8 cellular contexts compared by ENCODE assay signal in the genomic region with DNA sequence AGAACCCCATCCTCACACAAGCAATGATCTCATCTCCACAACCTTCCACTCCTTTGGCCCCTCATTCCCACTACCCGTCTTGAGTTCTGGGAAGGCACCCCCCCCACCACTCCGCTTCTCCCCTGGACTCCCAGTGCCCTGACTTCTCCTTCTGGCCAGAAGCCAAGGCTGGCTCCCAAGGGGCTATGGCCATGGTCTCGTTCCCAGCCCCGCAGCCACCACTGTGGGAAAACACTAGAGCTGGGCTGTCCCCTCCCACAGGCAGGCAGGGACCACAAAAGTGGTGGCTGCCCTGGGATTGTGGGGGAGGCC. TPM values are rescaled to one million over a fixed set of nuclear protein-coding genes. Genes with fewer than 3 reads are reported as not detected.
DNase-seq lines count a peak whose midpoint lies in the region; ATAC-seq, FAIRE-seq and TF ChIP-seq lines count a peak whose summit lies in the region.

No MANE protein-coding gene starts in this region.

- TF ChIP-seq RAD21 in K562 (CRISPR knock-in tag; conservative IDR thresholded peaks at IDR 0.05 in 1 of 2, IDR thresholded peaks at IDR 0.05 in 1 of 2) = no peak

- peaks cover 3% of the 10 kb centered on the region for H3K9me1 ChIP-seq in K562 (ENCODE audit: control insufficient read depth, insufficient read depth, low read length)

- 41% methylated on average over 4 of the region's 4 CpGs for WGBS in K562 (ENCODE audit: insufficient coverage, low coverage, missing lambda C conversion rate)

- no peak for TF ChIP-seq EP300 in K562 (IDR thresholded peaks at IDR 0.05; ENCODE audit: low read length)

- H3K27me3 Mint-ChIP-seq in mesothelial cell of epicardium (ENCODE audit: low read depth) (no peaks in the 10 kb centered on the region), type B pancreatic cell (no peaks in the 10 kb centered on the region)

- intact Hi-C loops in K562 (cut with micrococcal nuclease) = loop anchor here (2.0 to 5.0 kb wide), 2 partner anchors 14 to 253 kb away; partner anchors contain the start of gene ANKRD36

- H2AFZ ChIP-seq in K562 (ENCODE audit: low read depth, low read length) = no peak overlapping the region

- H3K36me3 Mint-ChIP-seq in mesothelial cell of epicardium (peaks cover 13% of the 10 kb centered on the region), type B pancreatic cell (peaks cover 13% of the 10 kb centered on the region)

- no peak for FAIRE-seq in K562 (lab: Jason Lieb, UNC)

- peak overlapping the region; percentile 58; the same call in 2 of the 3 replicates for H3K27ac ChIP-seq in K562 (ENCODE audit: extremely low read depth, low read depth, low read length)

- H3K9ac ChIP-seq in K562 (ENCODE audit: insufficient read depth in 1 of 2, low read depth in 2 of 2, low read length in 2 of 2) = peak overlapping the region; percentile 50 to 92; a peak in 3 of 4 replicates

- H3K27me3 ChIP-seq in K562 (ENCODE audit: control insufficient read depth in 2 of 2, insufficient read depth in 2 of 2, low read length in 2 of 2) = no peaks in the 10 kb centered on the region

- POLR2A ChIA-PET in K562 (lab: Yijun Ruan, JAX) = interaction anchor here (0.6 to 6.8 kb wide), 11 partner anchors 9 to 104 kb away, joined by 3 to 67 read pairs (median 4); partner anchors contain the start of gene SEMA4C

- peak overlapping the region; percentile 62 for H3K4me2 ChIP-seq in K562 (ENCODE audit: insufficient read depth, low read length)

- H3K4me1 Mint-ChIP-seq in mesothelial cell of epicardium (peaks cover 31% of the 10 kb centered on the region), type B pancreatic cell (ENCODE audit: unreplicated experiment) (peaks cover 28% of the 10 kb centered on the region)

- H3K9me3 ChIP-seq in K562 (replicated peaks; ENCODE audit: control insufficient read depth, insufficient read depth, low read depth, low read length) = no peaks in the 10 kb centered on the region

- TF ChIP-seq CTCF in K562 (IDR thresholded peaks at IDR 0.05 in 2 of 3, conservative IDR thresholded peaks at IDR 0.05 in 1 of 3; ENCODE audit: insufficient read depth in 2 of 3, low read depth in 1 of 3, low read length in 3 of 3) = no peak
- no peak for TF ChIP-seq CTCF in mesothelial cell of epicardium (IDR thresholded peaks at IDR 0.05; ENCODE audit: unreplicated experiment)
- TF ChIP-seq CTCF in type B pancreatic cell (conservative IDR thresholded peaks at IDR 0.05) = no peak

- no peak overlapping the region for H3K4me3 ChIP-seq in K562

- in situ Hi-C loops in K562 (cut with MboI) = loop anchor here (5.0 to 25.0 kb wide), 2 partner anchors 93 to 253 kb away; partner anchors contain the start of gene ANKRD36

- H3K4me3 Mint-ChIP-seq in mesothelial cell of epicardium (peak overlapping the region; percentile 81), type B pancreatic cell (peak overlapping the region; percentile 91)

- peak; percentile 56 for DNase-seq in activated CD8-positive, alpha-beta memory T cell treated with anti-CD3 and anti-CD28 coated beads, Interleukin-2, amount 50 U/mL, for 48 hours
- DNase-seq in activated CD8-positive, alpha-beta memory T cell treated with anti-CD3 and anti-CD28 coated beads, Interleukin-2, amount 50 U/mL, for 4 hours = no peak
- peak in 2 of 4 experiments; percentile 32 to 39 for DNase-seq in K562 (ENCODE audit: extremely low read depth in 1 of 4, low spot score in 3 of 4)
- no peak for DNase-seq in mesothelial cell of epicardium (ENCODE audit: low spot score in 2 of 2, unreplicated experiment in 2 of 2)
- DNase-seq in type B pancreatic cell (ENCODE audit: extremely low spot score, unreplicated experiment) = peak; percentile 68
- no peak for DNase-seq in GM03348 (ENCODE audit: low spot score)
- no peak for DNase-seq in NCI-H446 (lab: John Stamatoyannopoulos, UW)

- no peaks in the 10 kb centered on the region for H3K9me3 Mint-ChIP-seq in mesothelial cell of epicardium
- H3K9me3 Mint-ChIP-seq in type B pancreatic cell = no peaks in the 10 kb centered on the region

- ATAC-seq in K562 (no peak), HG02763 (IDR thresholded peaks at IDR 0.05; ENCODE audit: unreplicated experiment) (no peak)

- 0 out of 2 replicates have a peak, but pooled peaks cover under 1% of the 10 kb centered on the region for H4K20me1 ChIP-seq in K562 (replicated peaks; ENCODE audit: control insufficient read depth, insufficient read depth, low read length)

- H3K27ac Mint-ChIP-seq in mesothelial cell of epicardium = peak overlapping the region; percentile 88
- peak overlapping the region; percentile 76 for H3K27ac Mint-ChIP-seq in type B pancreatic cell

- BruUV-seq in K562 (replicated peaks; lab: Mats Ljungman, UMichigan) = no TSS peak

- peaks cover 48% of the 10 kb centered on the region for H3K36me3 ChIP-seq in K562 (ENCODE audit: control insufficient read depth, insufficient read depth, low read length)

- CTCF ChIA-PET in K562 (lab: Yijun Ruan, JAX; ENCODE audit: low intra/inter-chr PET ratio) = interaction anchor here (2.2 to 3.8 kb wide), 3 partner anchors 92 to 253 kb away, joined by 16 to 41 read pairs (median 37); no protein-coding TSS in a partner anchor

- TF ChIP-seq POLR2A in K562 (conservative IDR thresholded peaks at IDR 0.05) = peak; percentile 51

- H3K79me2 ChIP-seq in K562 (ENCODE audit: control insufficient read depth, insufficient read depth, low read length) = peaks cover 39% of the 10 kb centered on the region

- peaks cover 24 to 57% of the 10 kb centered on the region in 2 experiments for H3K4me1 ChIP-seq in K562 (replicated peaks in 1 of 2; ENCODE audit: control insufficient read depth in 2 of 2, insufficient read depth in 2 of 2, low read length in 2 of 2)

RNA-seq across cellular contexts. Expression of gene ANKRD39, which starts 1.5 kb away (rescaled TPM):
- 39.7 and 71.7 TPM in 2 replicates for total RNA-seq in K562 (2011; cell fraction: chromatin; rRNA removed; ENCODE audit: low replicate concordance)
- total RNA-seq in K562 (2011; cell fraction: nucleolus; rRNA removed) = 42.2 and 44.1 TPM in 2 replicates
- 34.4 and 37.9 TPM in 2 replicates for total RNA-seq in K562 (2011; cell fraction: nucleoplasm; rRNA removed)
- total RNA-seq in K562 (2014; rRNA removed) = 33.1 and 50.4 TPM in 2 replicates
- total RNA-seq in K562 (2014; rRNA removed; fragmentation: Illumina TruSeq; extraction: Trizol) = 5.7 and 8.2 TPM in 2 replicates
- 21.2 and 21.9 TPM in 2 replicates for total RNA-seq in K562 (2015; rRNA removed; fragmentation: Illumina TruSeq; extraction: Trizol)
- total RNA-seq in K562 (2021) = 29.8 and 31.2 TPM in 2 replicates
- polyA plus RNA-seq in K562 (2011; rRNA removed) = 23.8 and 33.3 TPM in 2 replicates
- polyA plus RNA-seq in K562 (2011; cell fraction: cytosol; rRNA removed) = 27.1 and 60.5 TPM in 2 replicates
- 58.3 and 92.0 TPM in 2 replicates for polyA plus RNA-seq in K562 (2011; cell fraction: nucleus; rRNA removed)
- 28.4 and 31.7 TPM in 2 replicates for polyA plus RNA-seq in K562 (2012)
- 15.0 and 22.7 TPM in 2 replicates for polyA plus RNA-seq in K562 (2014; fragmentation: Illumina TruSeq; extraction: Trizol)
- 10 to 100 TPM; 16.7 to 26.0 TPM for polyA plus RNA-seq in K562 (2014; fragmentation: Nextera tagmentation; extraction: Ambion mirVana)
- 28.1 and 48.3 TPM in 2 replicates for polyA plus RNA-seq in K562 (2014; rRNA removed)
- 6.6 and 8.9 TPM in 2 replicates for polyA minus RNA-seq in K562 (2011; rRNA and poly(A)+ RNA removed)
- polyA minus RNA-seq in K562 (2011; cell fraction: cytosol; rRNA and poly(A)+ RNA removed) = 7.1 and 9.9 TPM in 2 replicates
- polyA minus RNA-seq in K562 (2011; cell fraction: nucleus; rRNA and poly(A)+ RNA removed) = 15.1 and 21.2 TPM in 2 replicates
- 15.9 to 17.6 TPM (median 17.4 TPM) in 3 replicates for total RNA-seq in mesothelial cell of epicardium
- 16.6 and 17.7 TPM in 2 replicates for total RNA-seq in type B pancreatic cell (ENCODE audit: low replicate concordance)

RNA-seq across cellular contexts. Expression of gene SEMA4C, which starts 10.6 kb away (rescaled TPM):
- total RNA-seq in K562 (2011; cell fraction: chromatin; rRNA removed; ENCODE audit: low replicate concordance) = 229 and 466 TPM in 2 replicates
- total RNA-seq in K562 (2011; cell fraction: nucleolus; rRNA removed) = 309 and 326 TPM in 2 replicates
- 244 and 282 TPM in 2 replicates for total RNA-seq in K562 (2011; cell fraction: nucleoplasm; rRNA removed)
- total RNA-seq in K562 (2014; rRNA removed) (28.8 and 35.6 TPM in 2 replicates), K562 (2014; rRNA removed; fragmentation: Illumina TruSeq; extraction: Trizol) (7.3 and 9.5 TPM in 2 replicates), K562 (2015; rRNA removed; fragmentation: Illumina TruSeq; extraction: Trizol) (23.9 and 24.6 TPM in 2 replicates), K562 (2021) (45.2 and 54.4 TPM in 2 replicates), mesothelial cell of epicardium (98.6 to 103 TPM (median 102 TPM) in 3 replicates), type B pancreatic cell (ENCODE audit: low replicate concordance) (45.5 and 58.1 TPM in 2 replicates)
- polyA plus RNA-seq in K562 (2011; rRNA removed) (59.7 and 110 TPM in 2 replicates), K562 (2014; fragmentation: Illumina TruSeq; extraction: Trizol) (21.8 and 29.4 TPM in 2 replicates), K562 (2014; fragmentation: Nextera tagmentation; extraction: Ambion mirVana) (under 1 TPM; 0.32 to 0.89 TPM), K562 (2014; rRNA removed) (35.5 and 36.2 TPM in 2 replicates)
- 50.2 and 68.3 TPM in 2 replicates for polyA plus RNA-seq in K562 (2011; cell fraction: cytosol; rRNA removed)
- polyA plus RNA-seq in K562 (2011; cell fraction: nucleus; rRNA removed) = 313 and 392 TPM in 2 replicates
- 39.1 and 59.5 TPM in 2 replicates for polyA plus RNA-seq in K562 (2012)
- 56.4 and 73.7 TPM in 2 replicates for polyA minus RNA-seq in K562 (2011; rRNA and poly(A)+ RNA removed)
- 58.2 and 59.2 TPM in 2 replicates for polyA minus RNA-seq in K562 (2011; cell fraction: cytosol; rRNA and poly(A)+ RNA removed)
- polyA minus RNA-seq in K562 (2011; cell fraction: nucleus; rRNA and poly(A)+ RNA removed) = 58.7 and 72.1 TPM in 2 replicates

RNA-seq across cellular contexts. Expression of gene ANKRD23, which starts 15.5 kb away (rescaled TPM):
- total RNA-seq in K562 (2011; cell fraction: chromatin; rRNA removed; ENCODE audit: low replicate concordance) = 20.7 and 42.5 TPM in 2 replicates
- total RNA-seq in K562 (2011; cell fraction: nucleolus; rRNA removed) = 27.0 and 27.3 TPM in 2 replicates
- total RNA-seq in K562 (2011; cell fraction: nucleoplasm; rRNA removed) = 19.0 and 21.1 TPM in 2 replicates
- total RNA-seq in K562 (2014; rRNA removed) = 2.7 and 3.1 TPM in 2 replicates
- total RNA-seq in K562 (2014; rRNA removed; fragmentation: Illumina TruSeq; extraction: Trizol) = 1.8 and 2.0 TPM in 2 replicates
- 2.9 and 4.5 TPM in 2 replicates for total RNA-seq in K562 (2015; rRNA removed; fragmentation: Illumina TruSeq; extraction: Trizol)
- 2.8 and 4.1 TPM in 2 replicates for total RNA-seq in K562 (2021)
- polyA plus RNA-seq in K562 (2011; rRNA removed) = 4.8 and 7.5 TPM in 2 replicates
- 2.9 and 5.5 TPM in 2 replicates for polyA plus RNA-seq in K562 (2011; cell fraction: cytosol; rRNA removed)
- polyA plus RNA-seq in K562 (2011; cell fraction: nucleus; rRNA removed) = 40.8 and 73.8 TPM in 2 replicates
- polyA plus RNA-seq in K562 (2012) = 3.4 and 10.6 TPM in 2 replicates
- polyA plus RNA-seq in K562 (2014; fragmentation: Illumina TruSeq; extraction: Trizol) = 2.7 and 3.1 TPM in 2 replicates
- polyA plus RNA-seq in K562 (2014; fragmentation: Nextera tagmentation; extraction: Ambion mirVana) = under 1 TPM; 0.32 to 0.34 TPM
- 4.5 and 5.8 TPM in 2 replicates for polyA plus RNA-seq in K562 (2014; rRNA removed)
- 1.2 and 2.2 TPM in 2 replicates for polyA minus RNA-seq in K562 (2011; rRNA and poly(A)+ RNA removed)
- 0.95 and 2.6 TPM in 2 replicates for polyA minus RNA-seq in K562 (2011; cell fraction: cytosol; rRNA and poly(A)+ RNA removed)
- 6.3 and 6.9 TPM in 2 replicates for polyA minus RNA-seq in K562 (2011; cell fraction: nucleus; rRNA and poly(A)+ RNA removed)
- total RNA-seq in mesothelial cell of epicardium = 10.1 to 12.5 TPM (median 12.5 TPM) in 3 replicates
- total RNA-seq in type B pancreatic cell (ENCODE audit: low replicate concordance) = 6.1 and 8.1 TPM in 2 replicates

RNA-seq across cellular contexts. Expression of gene CNNM3, which starts 43.2 kb away (rescaled TPM):
- total RNA-seq in K562 (2011; cell fraction: chromatin; rRNA removed; ENCODE audit: low replicate concordance) = 36.0 and 91.8 TPM in 2 replicates
- total RNA-seq in K562 (2011; cell fraction: nucleolus; rRNA removed) = 60.5 and 68.7 TPM in 2 replicates
- 54.1 and 60.8 TPM in 2 replicates for total RNA-seq in K562 (2011; cell fraction: nucleoplasm; rRNA removed)
- 6.0 and 7.7 TPM in 2 replicates for total RNA-seq in K562 (2014; rRNA removed)
- total RNA-seq in K562 (2014; rRNA removed; fragmentation: Illumina TruSeq; extraction: Trizol) = 4.5 and 6.5 TPM in 2 replicates
- total RNA-seq in K562 (2015; rRNA removed; fragmentation: Illumina TruSeq; extraction: Trizol) = 5.6 and 7.6 TPM in 2 replicates
- total RNA-seq in K562 (2021) = 16.9 TPM in 2 replicates
- polyA plus RNA-seq in K562 (2011; rRNA removed) = 5.7 and 10.6 TPM in 2 replicates
- polyA plus RNA-seq in K562 (2011; cell fraction: cytosol; rRNA removed) = 10.7 and 16.0 TPM in 2 replicates
- 25.5 and 35.7 TPM in 2 replicates for polyA plus RNA-seq in K562 (2011; cell fraction: nucleus; rRNA removed)
- 11.7 and 15.0 TPM in 2 replicates for polyA plus RNA-seq in K562 (2012)
- polyA plus RNA-seq in K562 (2014; fragmentation: Illumina TruSeq; extraction: Trizol) = 11.7 and 11.8 TPM in 2 replicates
- polyA plus RNA-seq in K562 (2014; fragmentation: Nextera tagmentation; extraction: Ambion mirVana) = 1 to 10 TPM; 1.4 to 1.6 TPM
- polyA plus RNA-seq in K562 (2014; rRNA removed) = 7.1 and 9.9 TPM in 2 replicates
- polyA minus RNA-seq in K562 (2011; rRNA and poly(A)+ RNA removed) = 12.8 and 16.0 TPM in 2 replicates
- polyA minus RNA-seq in K562 (2011; cell fraction: cytosol; rRNA and poly(A)+ RNA removed) = 15.2 and 25.2 TPM in 2 replicates
- polyA minus RNA-seq in K562 (2011; cell fraction: nucleus; rRNA and poly(A)+ RNA removed) = 15.1 and 17.1 TPM in 2 replicates
- total RNA-seq in mesothelial cell of epicardium = 24.9 to 27.5 TPM (median 26.5 TPM) in 3 replicates
- 28.3 and 30.8 TPM in 2 replicates for total RNA-seq in type B pancreatic cell (ENCODE audit: low replicate concordance)

Comparison
In these comparisons a context has a peak if more than half of its experiments do, and no peak if none do; other contexts are left out.
1. DNase-seq: peak in activated CD8-positive, alpha-beta memory T cell treated with anti-CD3 and anti-CD28 coated beads, Interleukin-2, amount 50 U/mL, for 48 hours (single experiment) and type B pancreatic cell (single experiment); none in activated CD8-positive, alpha-beta memory T cell treated with anti-CD3 and anti-CD28 coated beads, Interleukin-2, amount 50 U/mL, for 4 hours (single experiment), mesothelial cell of epicardium (0 of 2), GM03348 (single experiment) and NCI-H446 (0 of 2).